9 cellular contexts compared by ENCODE assay signal in the genomic region with DNA sequence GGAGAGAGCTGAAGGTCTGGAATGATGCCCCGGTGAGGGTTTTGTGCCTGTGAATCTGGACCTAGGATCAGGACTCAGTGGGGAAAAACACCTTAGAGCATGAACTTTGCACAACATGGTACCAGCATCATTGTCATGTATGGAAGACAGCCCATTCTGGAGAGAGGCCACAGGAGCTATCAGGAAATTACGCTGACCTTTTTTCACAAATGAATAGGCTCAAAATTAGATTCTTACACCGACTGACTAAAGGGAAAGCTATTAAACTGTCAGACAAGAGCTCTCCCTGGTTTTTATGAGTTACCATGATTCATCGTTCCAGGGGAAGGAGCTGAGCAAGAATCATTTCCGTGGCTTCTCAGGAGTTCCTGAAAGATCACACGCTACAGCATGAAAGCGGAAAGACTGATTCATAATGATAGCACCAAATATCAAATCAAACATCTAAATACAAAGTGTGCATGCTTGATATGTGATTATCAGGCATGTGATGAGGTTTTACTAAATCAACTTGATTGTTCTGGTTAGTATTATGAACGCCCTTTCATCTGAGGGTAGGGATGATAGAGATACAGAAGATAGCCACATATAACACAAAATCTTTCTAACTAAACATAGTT.
DNase-seq lines count a peak whose midpoint lies in the region; ATAC-seq and TF ChIP-seq lines count a peak whose summit lies in the region.
"Had no signal": no experiment of that assay in that cellular context is flagged by ENCODE, and none has a peak within 500 bp of the region (broad histone marks: within the 10 kb centered on the region; RNA-seq: fewer than 3 reads in every experiment).

No MANE protein-coding gene starts in this region.

- H3K9me3 Mint-ChIP-seq in activated CD8-positive, alpha-beta T cell treated with anti-CD3 and anti-CD28 coated beads for 36 hours, result peaks cover 4% of the 10 kb centered on the region
- peaks cover 4% of the 10 kb centered on the region for H3K9me3 Mint-ChIP-seq in activated CD8-positive, alpha-beta T cell treated with anti-CD3 and anti-CD28 coated beads, Interleukin-2, amount 10 ng/mL, durations not matched to agents 7 days and 5 days (ENCODE audit: insufficient read depth)

- H3K36me3 Mint-ChIP-seq in activated CD8-positive, alpha-beta T cell treated with anti-CD3 and anti-CD28 coated beads for 36 hours (ENCODE audit: low read depth), result no peaks in the 10 kb centered on the region
- peaks cover 10% of the 10 kb centered on the region for H3K36me3 Mint-ChIP-seq in activated CD8-positive, alpha-beta T cell treated with anti-CD3 and anti-CD28 coated beads, Interleukin-2, amount 10 ng/mL, durations not matched to agents 7 days and 5 days (ENCODE audit: low read depth)

- peaks cover 0 to 6% (median 0%) of the 10 kb centered on the region in 3 donors for H3K4me1 ChIP-seq in esophagus squamous epithelium

- H3K4me3 Mint-ChIP-seq in activated CD8-positive, alpha-beta T cell treated with anti-CD3 and anti-CD28 coated beads for 36 hours, result no peak overlapping the region
- no peak overlapping the region for H3K4me3 Mint-ChIP-seq in activated CD8-positive, alpha-beta T cell treated with anti-CD3 and anti-CD28 coated beads, Interleukin-2, amount 10 ng/mL, durations not matched to agents 7 days and 5 days

- peaks cover 12% of the 10 kb centered on the region for H3K4me1 Mint-ChIP-seq in activated CD8-positive, alpha-beta T cell treated with anti-CD3 and anti-CD28 coated beads for 36 hours (ENCODE audit: low read depth)
- H3K4me1 Mint-ChIP-seq in activated CD8-positive, alpha-beta T cell treated with anti-CD3 and anti-CD28 coated beads, Interleukin-2, amount 10 ng/mL, durations not matched to agents 7 days and 5 days (ENCODE audit: low read depth), result no peaks in the 10 kb centered on the region

- intact Hi-C loops in activated CD8-positive, alpha-beta T cell treated with anti-CD3 and anti-CD28 coated beads for 36 hours (cut with micrococcal nuclease), result no loop called here
- intact Hi-C loops in esophagus squamous epithelium (cut with DNase I), result no loop called here

- peak; percentile 91 for ATAC-seq in activated CD8-positive, alpha-beta T cell treated with anti-CD3 and anti-CD28 coated beads for 36 hours
- ATAC-seq in activated CD8-positive, alpha-beta T cell treated with anti-CD3 and anti-CD28 coated beads, Interleukin-2, amount 10 ng/mL, durations not matched to agents 7 days and 5 days, result no peak
- peak; percentile 86 for ATAC-seq in SK-N-SH treated with all-trans-retinoic acid at 6 μM for 48 hours
- no peak for ATAC-seq in HG03520 (IDR thresholded peaks at IDR 0.05; ENCODE audit: unreplicated experiment)

- no peaks in the 10 kb centered on the region for H3K9me3 ChIP-seq in esophagus squamous epithelium

- no peak for TF ChIP-seq POLR2A in esophagus squamous epithelium (IDR thresholded peaks at IDR 0.05)

- CTCF ChIA-PET in activated CD8-positive, alpha-beta T cell treated with anti-CD3 and anti-CD28 coated beads for 36 hours (lab: Charles Lee), result no interaction called here
- CTCF ChIA-PET in activated CD8-positive, alpha-beta T cell treated with anti-CD3 and anti-CD28 coated beads, Interleukin-2, amount 10 ng/mL, durations not matched to agents 7 days and 5 days (lab: Charles Lee), result no interaction called here

- H3K27me3 ChIP-seq in esophagus squamous epithelium, result no peaks in the 10 kb centered on the region

- TF ChIP-seq CTCF in activated CD8-positive, alpha-beta T cell treated with anti-CD3 and anti-CD28 coated beads for 36 hours (IDR thresholded peaks at IDR 0.05), result no peak
- no peak for TF ChIP-seq CTCF in epithelial cell of proximal tubule (conservative IDR thresholded peaks at IDR 0.05; ENCODE audit: low read depth, low read length)
- no peak for TF ChIP-seq CTCF in esophagus squamous epithelium (IDR thresholded peaks at IDR 0.05)

- DNase-seq in activated CD8-positive, alpha-beta T cell treated with anti-CD3 and anti-CD28 coated beads for 36 hours, result peak; percentile 12
- DNase-seq in activated CD8-positive, alpha-beta T cell treated with anti-CD3 and anti-CD28 coated beads, Interleukin-2, amount 10 ng/mL, durations not matched to agents 7 days and 5 days, result no peak
- DNase-seq in epithelial cell of proximal tubule (ENCODE audit: low read depth) (peak; percentile 81), esophagus squamous epithelium (lab: John Stamatoyannopoulos, UW) (no peak), GOT3 (lab: John Stamatoyannopoulos, UW) (no peak)
- DNase-seq in stimulated activated CD4-positive, alpha-beta T cell treated with anti-CD3 and anti-CD28 coated beads, Interleukin-4, amount 100 ng/mL, for 24 hours, result peak; percentile 47

- H3K36me3 ChIP-seq in esophagus squamous epithelium, result no peaks in the 10 kb centered on the region

- no peak overlapping the region for H3K27ac ChIP-seq in esophagus squamous epithelium
- H3K27ac ChIP-seq: C4-2B had no signal

- 26 to 34% methylated on average over 8 of the region's 8 CpGs for WGBS in esophagus squamous epithelium, 2 donors

- POLR2A ChIA-PET in activated CD8-positive, alpha-beta T cell treated with anti-CD3 and anti-CD28 coated beads for 36 hours (lab: Charles Lee), result interaction anchor here (1.0 kb wide), 1 partner anchor 26 kb away, joined by 3 read pairs; no protein-coding TSS in a partner anchor
- POLR2A ChIA-PET in activated CD8-positive, alpha-beta T cell treated with anti-CD3 and anti-CD28 coated beads, Interleukin-2, amount 10 ng/mL, durations not matched to agents 7 days and 5 days (lab: Charles Lee), result no interaction called here

- H3K27ac Mint-ChIP-seq in activated CD8-positive, alpha-beta T cell treated with anti-CD3 and anti-CD28 coated beads for 36 hours, result peak overlapping the region; percentile 26
- no peak overlapping the region for H3K27ac Mint-ChIP-seq in activated CD8-positive, alpha-beta T cell treated with anti-CD3 and anti-CD28 coated beads, Interleukin-2, amount 10 ng/mL, durations not matched to agents 7 days and 5 days

- H3K4me3 ChIP-seq in epithelial cell of proximal tubule (ENCODE audit: low read depth, low read length), result no peak overlapping the region
- H3K4me3 ChIP-seq in esophagus squamous epithelium, result no peak overlapping the region

- H3K27me3 Mint-ChIP-seq in activated CD8-positive, alpha-beta T cell treated with anti-CD3 and anti-CD28 coated beads for 36 hours, result no peaks in the 10 kb centered on the region
- no peaks in the 10 kb centered on the region for H3K27me3 Mint-ChIP-seq in activated CD8-positive, alpha-beta T cell treated with anti-CD3 and anti-CD28 coated beads, Interleukin-2, amount 10 ng/mL, durations not matched to agents 7 days and 5 days (ENCODE audit: low read depth)

TF ChIP-seq in SK-N-SH treated with all-trans-retinoic acid at 6 μM for 48 hours, 23 proteins besides CTCF, POLR2A, EP300 and RAD21:
- peak; percentile 52; the same call in 1 of the 2 replicates for TF ChIP-seq TOX (CRISPR knock-in tag; IDR thresholded peaks at IDR 0.05; ENCODE audit: borderline replicate concordance)
- TF ChIP-seq CSDC2 (CRISPR knock-in tag; IDR thresholded peaks at IDR 0.05), result no peak
- TF ChIP-seq PPARA (CRISPR knock-in tag; IDR thresholded peaks at IDR 0.05; ENCODE audit: borderline replicate concordance), result no peak
- TF ChIP-seq ISL1 (CRISPR knock-in tag; IDR thresholded peaks at IDR 0.05), result no peak
- TF ChIP-seq ZC3H10 (CRISPR knock-in tag; IDR thresholded peaks at IDR 0.05), result peak; percentile 83

Comparison
In these comparisons a context has a peak if more than half of its experiments do, and no peak if none do; other contexts are left out.
1. ATAC-seq: peak in activated CD8-positive, alpha-beta T cell treated with anti-CD3 and anti-CD28 coated beads for 36 hours (single experiment) and SK-N-SH treated with all-trans-retinoic acid at 6 μM for 48 hours (single experiment); none in activated CD8-positive, alpha-beta T cell treated with anti-CD3 and anti-CD28 coated beads, Interleukin-2, amount 10 ng/mL, durations not matched to agents 7 days and 5 days (single experiment) and HG03520 (single experiment).
2. DNase-seq: peak in activated CD8-positive, alpha-beta T cell treated with anti-CD3 and anti-CD28 coated beads for 36 hours (single experiment), epithelial cell of proximal tubule (single experiment) and stimulated activated CD4-positive, alpha-beta T cell treated with anti-CD3 and anti-CD28 coated beads, Interleukin-4, amount 100 ng/mL, for 24 hours (single experiment); none in activated CD8-positive, alpha-beta T cell treated with anti-CD3 and anti-CD28 coated beads, Interleukin-2, amount 10 ng/mL, durations not matched to agents 7 days and 5 days (single experiment), esophagus squamous epithelium (single experiment) and GOT3 (single experiment).